2 cellular contexts compared by ENCODE assay signal in genomic region chr11:44561275-44561781, GRCh38.
TF ChIP-seq lines count a peak whose summit lies in the region.

No MANE protein-coding gene starts in this region.

TF ChIP-seq in SK-N-SH, 30 proteins besides CTCF, POLR2A, EP300 and RAD21 (continued from another document):
- TF ChIP-seq GABPA (IDR thresholded peaks at IDR 0.05; ENCODE audit: low read depth), result no peak
- TF ChIP-seq IRF3 (IDR thresholded peaks at IDR 0.05; ENCODE audit: low read depth, low read length), result no peak
- TF ChIP-seq SMC3 (IDR thresholded peaks at IDR 0.05; ENCODE audit: low read depth, low read length), result no peak
- TF ChIP-seq FOSL2 (IDR thresholded peaks at IDR 0.05; ENCODE audit: borderline replicate concordance, low read depth), result no peak

TF ChIP-seq in SK-N-SH treated with all-trans-retinoic acid at 6 μM for 48 hours, 23 proteins besides CTCF, POLR2A, EP300 and RAD21:
- TF ChIP-seq TSHZ2 (CRISPR knock-in tag; IDR thresholded peaks at IDR 0.05) (no peak), TOX (CRISPR knock-in tag; IDR thresholded peaks at IDR 0.05; ENCODE audit: borderline replicate concordance) (no peak), ZFP30 (CRISPR knock-in tag; IDR thresholded peaks at IDR 0.05) (no peak), SNAI2 (CRISPR knock-in tag; IDR thresholded peaks at IDR 0.05) (no peak), BACH2 (CRISPR knock-in tag; IDR thresholded peaks at IDR 0.05; ENCODE audit: borderline replicate concordance) (no peak), ESRRG (CRISPR knock-in tag; IDR thresholded peaks at IDR 0.05) (no peak), ZNF565 (CRISPR knock-in tag; conservative IDR thresholded peaks at IDR 0.05; ENCODE audit: low read depth) (no peak), ZFP3 (CRISPR knock-in tag; IDR thresholded peaks at IDR 0.05) (no peak), CSRNP3 (CRISPR knock-in tag; IDR thresholded peaks at IDR 0.05) (no peak), ZNF70 (CRISPR knock-in tag; IDR thresholded peaks at IDR 0.05) (no peak), ISL1 (CRISPR knock-in tag; IDR thresholded peaks at IDR 0.05) (no peak), CSDC2 (CRISPR knock-in tag; IDR thresholded peaks at IDR 0.05) (no peak), ZNF8 (CRISPR knock-in tag; IDR thresholded peaks at IDR 0.05) (no peak), PPARA (CRISPR knock-in tag; IDR thresholded peaks at IDR 0.05; ENCODE audit: borderline replicate concordance) (no peak), CREB5 (CRISPR knock-in tag; IDR thresholded peaks at IDR 0.05; ENCODE audit: low read depth) (no peak), POU6F1 (CRISPR knock-in tag; IDR thresholded peaks at IDR 0.05; ENCODE audit: borderline replicate concordance, low read depth) (no peak), ARNTL (CRISPR knock-in tag; IDR thresholded peaks at IDR 0.05; ENCODE audit: borderline replicate concordance, low read depth) (no peak), PATZ1 (CRISPR knock-in tag; IDR thresholded peaks at IDR 0.05; ENCODE audit: borderline replicate concordance) (no peak), RARB (CRISPR knock-in tag; IDR thresholded peaks at IDR 0.05) (no peak)
TF ChIP-seq in SK-N-SH treated with all-trans-retinoic acid at 6 μM for 48 hours: peak in this region for 0.
